ENCODE assay signal across 21 cellular contexts in genomic region chr6:6930223-6930880, GRCh38.
"Had no signal": no experiment of that assay in that cellular context is flagged by ENCODE, and none has a peak within 500 bp of the region (broad histone marks: within the 10 kb centered on the region; RNA-seq: fewer than 3 reads in every experiment).

No MANE protein-coding gene starts in this region.

- H3K27ac ChIP-seq: ascending aorta, breast epithelium, esophagus muscularis mucosa, parathyroid adenoma had no signal

- H3K36me3 Mint-ChIP-seq: natural killer cell had no signal

- H3K4me3 Mint-ChIP-seq: activated T-cell treated with anti-CD3 and anti-CD28 coated beads, Interleukin-2, amount 50 U/mL, for 72 hours; natural killer cell had no signal

- H3K4me1 ChIP-seq: ascending aorta, breast epithelium, parathyroid adenoma had no signal

- H3K4me1 Mint-ChIP-seq: natural killer cell had no signal

- H3K9me3 Mint-ChIP-seq: activated T-cell treated with anti-CD3 and anti-CD28 coated beads, Interleukin-2, amount 50 U/mL, for 72 hours; natural killer cell had no signal

- ATAC-seq: activated T-cell treated with anti-CD3 and anti-CD28 coated beads, Interleukin-2, amount 50 U/mL, for 72 hours; natural killer cell; stimulated activated naive CD8-positive, alpha-beta T cell treated with anti-CD3 and anti-CD28 coated beads, Interleukin-15, Interleukin-2, amounts not matched to agents 100 U/mL and 50 U/mL, for 24 hours had no signal

- H3K4me3 ChIP-seq: ascending aorta, breast epithelium, esophagus muscularis mucosa, upper lobe of left lung had no signal

- H3K27me3 ChIP-seq: ascending aorta, breast epithelium, neutrophil, upper lobe of left lung had no signal

- DNase-seq: activated CD4-positive, alpha-beta T cell treated with anti-CD3 and anti-CD28 coated beads for 1 hour; activated CD8-positive, alpha-beta memory T cell treated with anti-CD3 and anti-CD28 coated beads for 24 hours; activated CD8-positive, alpha-beta memory T cell treated with anti-CD3 and anti-CD28 coated beads, Interleukin-2, amount 50 U/mL, for 48 hours; activated effector memory CD4-positive, alpha-beta T cell treated with anti-CD3 and anti-CD28 coated beads, Interleukin-2, amount 50 U/mL, for 16 hours; activated naive CD4-positive, alpha-beta T cell treated with anti-CD3 and anti-CD28 coated beads, Interleukin-2, amount 50 U/mL, for 16 hours; activated T-cell treated with anti-CD3 and anti-CD28 coated beads, Interleukin-2, amount 50 U/mL, for 72 hours; cerebellar nuclear complex; cortex of kidney; effector CD4-positive, alpha-beta T cell; mesendoderm; natural killer cell; stimulated activated CD4-positive, alpha-beta T cell treated with anti-CD3 and anti-CD28 coated beads, Interleukin-12 subunit alpha, Interleukin-12 subunit beta, amount 100 ng/mL, for 4 hours; stimulated activated CD4-positive, alpha-beta T cell treated with anti-CD3 and anti-CD28 coated beads, Interleukin-1b, Interleukin-23, amount 100 ng/mL, for 48 hours; stimulated activated CD8-positive, alpha-beta memory T cell treated with anti-CD3 and anti-CD28 coated beads, Interleukin-4, amount 100 ng/mL, for 48 hours; stimulated activated naive CD8-positive, alpha-beta T cell treated with anti-CD3 and anti-CD28 coated beads, Interleukin-15, Interleukin-2, amounts not matched to agents 100 U/mL and 50 U/mL, for 24 hours; upper lobe of left lung had no signal

- H3K9me3 ChIP-seq: ascending aorta, breast epithelium, esophagus muscularis mucosa, neutrophil, upper lobe of left lung had no signal

- H3K9ac ChIP-seq: parathyroid adenoma had no signal

- H3K27ac Mint-ChIP-seq: activated T-cell treated with anti-CD3 and anti-CD28 coated beads, Interleukin-2, amount 50 U/mL, for 72 hours; natural killer cell had no signal

- H3K36me3 ChIP-seq: ascending aorta, breast epithelium, esophagus muscularis mucosa, neutrophil, upper lobe of left lung had no signal

- H3K79me2 ChIP-seq: parathyroid adenoma had no signal
